ENCODE assay signal across 14 cellular contexts in genomic region chr18:50313031-50313607, GRCh38. TPM values are rescaled to one million over a fixed set of nuclear protein-coding genes. Genes with fewer than 3 reads are reported as not detected.
DNase-seq lines count a peak whose midpoint lies in the region; ATAC-seq and TF ChIP-seq lines count a peak whose summit lies in the region.
"Had no signal": no experiment of that assay in that cellular context is flagged by ENCODE, and none has a peak within 500 bp of the region (broad histone marks: within the 10 kb centered on the region; RNA-seq: fewer than 3 reads in every experiment).

No MANE protein-coding gene starts in this region.

- intact Hi-C loops in head of caudate nucleus (cut with DNase I) (no loop called here), left ventricle myocardium superior (cut with micrococcal nuclease) (no loop called here)

- DNase-seq in head of caudate nucleus (no peak), left ventricle myocardium superior (no peak), progenitor cell of endocrine pancreas (ENCODE audit: low spot score, unreplicated experiment) (no peak), BE2C (no peak)
- DNase-seq: activated gamma-delta T cell treated with Interleukin-2 at 50 U/mL for 16 hours; H7; Kasumi-1; NCI-H226; stimulated activated naive CD8-positive, alpha-beta T cell treated with anti-CD3 and anti-CD28 coated beads, Interleukin-15, Interleukin-2, amounts not matched to agents 100 U/mL and 50 U/mL, for 24 hours had no signal

- H3K9me3 ChIP-seq in SU-DHL-6 (ENCODE audit: insufficient read depth, low read length) (no peaks in the 10 kb centered on the region), BE2C (no peaks in the 10 kb centered on the region)

- H3K36me3 ChIP-seq in SU-DHL-6 (ENCODE audit: low read length) (no peaks in the 10 kb centered on the region), BE2C (no peaks in the 10 kb centered on the region)

- no peaks in the 10 kb centered on the region for H4K20me1 ChIP-seq in SU-DHL-6 (ENCODE audit: low read depth, low read length)

- no peaks in the 10 kb centered on the region for H3K79me2 ChIP-seq in SU-DHL-6 (ENCODE audit: insufficient read depth, low read length)

- H3K4me3 ChIP-seq in SU-DHL-6 (ENCODE audit: insufficient read depth, low read length, poor library complexity, severe bottlenecking): peak overlapping the region; percentile 29
- no peak overlapping the region for H3K4me3 ChIP-seq in BE2C (ENCODE audit: low read depth, low read length)

- H3K9me3 Mint-ChIP-seq in progenitor cell of endocrine pancreas (ENCODE audit: low read depth): no peaks in the 10 kb centered on the region
- H3K9me3 Mint-ChIP-seq: natural killer cell treated with Interleukin-12 subunit alpha and Interleukin-12 subunit beta and Interleukin-15 and Interleukin-18, amount 100 ng/mL, for 72 hours had no signal

- H3K27me3 ChIP-seq in SU-DHL-6 (ENCODE audit: low read length) (no peaks in the 10 kb centered on the region), BE2C (no peaks in the 10 kb centered on the region)

- peak overlapping the region; percentile 56 for H3K4me2 ChIP-seq in SU-DHL-6 (ENCODE audit: low read depth, low read length, poor library complexity, severe bottlenecking)

- ATAC-seq in GM18502 (IDR thresholded peaks at IDR 0.05; ENCODE audit: poor library complexity, unreplicated experiment): peak; percentile 29
- ATAC-seq in GM21515 (IDR thresholded peaks at IDR 0.05; ENCODE audit: unreplicated experiment): peak; percentile 31
- peak; percentile 41 for ATAC-seq in HG03097 (IDR thresholded peaks at IDR 0.05; ENCODE audit: low FRiP score, unreplicated experiment)
- ATAC-seq in left ventricle myocardium superior: no peak
- ATAC-seq: natural killer cell treated with Interleukin-12 subunit alpha and Interleukin-12 subunit beta and Interleukin-15 and Interleukin-18, amount 100 ng/mL, for 72 hours; stimulated activated naive CD8-positive, alpha-beta T cell treated with anti-CD3 and anti-CD28 coated beads, Interleukin-15, Interleukin-2, amounts not matched to agents 100 U/mL and 50 U/mL, for 24 hours had no signal

- no peak for TF ChIP-seq CTCF in SU-DHL-6 (IDR thresholded peaks at IDR 0.05; ENCODE audit: insufficient read depth, low read length, poor library complexity, severe bottlenecking)
- no peak for TF ChIP-seq CTCF in progenitor cell of endocrine pancreas (IDR thresholded peaks at IDR 0.05; ENCODE audit: unreplicated experiment)
- no peak for TF ChIP-seq CTCF in BE2C (IDR thresholded peaks at IDR 0.05; ENCODE audit: low read depth, low read length)

- H3K4me1 ChIP-seq in BE2C: no peaks in the 10 kb centered on the region

- H3K27ac Mint-ChIP-seq in progenitor cell of endocrine pancreas: no peak overlapping the region
- H3K27ac Mint-ChIP-seq: natural killer cell treated with Interleukin-12 subunit alpha and Interleukin-12 subunit beta and Interleukin-15 and Interleukin-18, amount 100 ng/mL, for 72 hours had no signal

- no peak overlapping the region for H3K9ac ChIP-seq in SU-DHL-6 (ENCODE audit: low read length)

- no peaks in the 10 kb centered on the region for H3K4me1 Mint-ChIP-seq in progenitor cell of endocrine pancreas (ENCODE audit: low read depth)

- no peaks in the 10 kb centered on the region for H3K36me3 Mint-ChIP-seq in progenitor cell of endocrine pancreas (ENCODE audit: insufficient read depth)
- H3K36me3 Mint-ChIP-seq: natural killer cell treated with Interleukin-12 subunit alpha and Interleukin-12 subunit beta and Interleukin-15 and Interleukin-18, amount 100 ng/mL, for 72 hours had no signal

- H3K4me3 Mint-ChIP-seq in progenitor cell of endocrine pancreas (ENCODE audit: low read depth): no peak overlapping the region
- H3K4me3 Mint-ChIP-seq: natural killer cell treated with Interleukin-12 subunit alpha and Interleukin-12 subunit beta and Interleukin-15 and Interleukin-18, amount 100 ng/mL, for 72 hours had no signal

- no peak overlapping the region for H2AFZ ChIP-seq in SU-DHL-6 (ENCODE audit: low read depth, low read length, severe bottlenecking)

- H3F3A ChIP-seq in SU-DHL-6 (ENCODE audit: insufficient read depth): peaks cover 31% of the 10 kb centered on the region

- H3K9me2 ChIP-seq in SU-DHL-6 (replicated peaks; ENCODE audit: insufficient read depth, low read length): no peaks in the 10 kb centered on the region

- H3K27ac ChIP-seq in SU-DHL-6 (ENCODE audit: low read depth, low read length): peak overlapping the region; percentile 73

- peaks cover 7% of the 10 kb centered on the region for H3K27me3 Mint-ChIP-seq in progenitor cell of endocrine pancreas

RNA-seq across cellular contexts. Expression of gene CXXC1, which starts 25.6 kb away (rescaled TPM):
- total RNA-seq in left ventricle myocardium superior: 38.2 TPM
- total RNA-seq in progenitor cell of endocrine pancreas: 109 and 118 TPM in 2 replicates
- polyA plus RNA-seq in BE2C (2012; ENCODE audit: insufficient read depth, insufficient read length, low read depth): 138 TPM

RNA-seq across cellular contexts. Expression of gene MBD1, which starts 31.8 kb away (rescaled TPM):
- total RNA-seq in left ventricle myocardium superior: 58.5 TPM
- 89.6 and 96.0 TPM in 2 replicates for total RNA-seq in progenitor cell of endocrine pancreas
- polyA plus RNA-seq in BE2C (2012; ENCODE audit: insufficient read depth, insufficient read length, low read depth): 82.9 TPM

RNA-seq across cellular contexts. Expression of gene CFAP53, which starts 46.8 kb away (rescaled TPM):
- total RNA-seq in left ventricle myocardium superior: not detected
- 1.5 and 1.7 TPM in 2 replicates for total RNA-seq in progenitor cell of endocrine pancreas
- polyA plus RNA-seq in BE2C (2012; ENCODE audit: insufficient read depth, insufficient read length, low read depth): 0.86 TPM
- total RNA-seq: H7 had no signal
